24 cellular contexts compared by ENCODE assay signal in genomic region chr3:10940106-10940505, GRCh38. TPM values are rescaled to one million over a fixed set of nuclear protein-coding genes. Genes with fewer than 3 reads are reported as not detected.
"Had no signal": no experiment of that assay in that cellular context is flagged by ENCODE, and none has a peak within 500 bp of the region (broad histone marks: within the 10 kb centered on the region; RNA-seq: fewer than 3 reads in every experiment).

No MANE protein-coding gene starts in this region.

- H3K4me1 Mint-ChIP-seq: naive B cell; stimulated activated effector memory CD8-positive, alpha-beta T cell treated with anti-CD3 and anti-CD28 coated beads, Interleukin-12 subunit alpha, Interleukin-12 subunit beta, amount 100 ng/mL, for 72 hours had no signal

- H3K9me3 Mint-ChIP-seq: stimulated activated effector memory CD8-positive, alpha-beta T cell treated with anti-CD3 and anti-CD28 coated beads, Interleukin-12 subunit alpha, Interleukin-12 subunit beta, amount 100 ng/mL, for 72 hours; type B pancreatic cell had no signal

- H3K4me1 ChIP-seq: suprapubic skin, thyroid gland, uterus had no signal

- H3K4me3 Mint-ChIP-seq: nephron; stimulated activated effector memory CD8-positive, alpha-beta T cell treated with anti-CD3 and anti-CD28 coated beads, Interleukin-12 subunit alpha, Interleukin-12 subunit beta, amount 100 ng/mL, for 72 hours; type B pancreatic cell had no signal

- H3K9me3 ChIP-seq: neutrophil, ovary, suprapubic skin, thyroid gland, uterus had no signal

- H3K27me3 ChIP-seq: hepatocyte, neutrophil, ovary, thyroid gland, uterus had no signal

- ATAC-seq: left colon; left ventricle myocardium superior; stimulated activated effector memory CD8-positive, alpha-beta T cell treated with anti-CD3 and anti-CD28 coated beads, Interleukin-12 subunit alpha, Interleukin-12 subunit beta, amount 100 ng/mL, for 72 hours; stimulated activated naive CD8-positive, alpha-beta T cell treated with anti-CD3 and anti-CD28 coated beads, Interleukin-15, Interleukin-2, amounts not matched to agents 100 U/mL and 50 U/mL, for 24 hours had no signal

- H3K4me3 ChIP-seq: esophagus squamous epithelium, hepatocyte, ovary, smooth muscle cell, suprapubic skin, thyroid gland, uterus had no signal

- H3K36me3 Mint-ChIP-seq: naive B cell; stimulated activated effector memory CD8-positive, alpha-beta T cell treated with anti-CD3 and anti-CD28 coated beads, Interleukin-12 subunit alpha, Interleukin-12 subunit beta, amount 100 ng/mL, for 72 hours; type B pancreatic cell had no signal

- H3K36me3 ChIP-seq: esophagus squamous epithelium, neutrophil, ovary, suprapubic skin, thyroid gland, uterus had no signal

- DNase-seq: effector memory CD4-positive, alpha-beta T cell; esophagus squamous epithelium; foreskin fibroblast; left ventricle myocardium superior; mesendoderm; naive B cell; retina; stimulated activated CD4-positive, alpha-beta T cell treated with anti-CD3 and anti-CD28 coated beads, Interleukin-4, amount 100 ng/mL, for 1 hour; stimulated activated CD8-positive, alpha-beta memory T cell treated with anti-CD3 and anti-CD28 coated beads, Interleukin-4, amount 100 ng/mL, for 48 hours; stimulated activated naive CD8-positive, alpha-beta T cell treated with anti-CD3 and anti-CD28 coated beads, Interleukin-15, Interleukin-2, amounts not matched to agents 100 U/mL and 50 U/mL, for 24 hours; thyroid gland; uterus had no signal

- H3K27ac ChIP-seq: esophagus squamous epithelium, hepatocyte, neutrophil, ovary, suprapubic skin, thyroid gland, uterus had no signal

- H3K27ac Mint-ChIP-seq: nephron; progenitor cell of endocrine pancreas; stimulated activated effector memory CD8-positive, alpha-beta T cell treated with anti-CD3 and anti-CD28 coated beads, Interleukin-12 subunit alpha, Interleukin-12 subunit beta, amount 100 ng/mL, for 72 hours; type B pancreatic cell had no signal

RNA-seq across cellular contexts. Expression of gene SLC6A1, which starts 52.4 kb away (rescaled TPM):
- total RNA-seq: epithelial cell of proximal tubule, kidney epithelial cell, progenitor cell of endocrine pancreas had no signal
